18 cellular contexts compared by ENCODE assay signal in the genomic region with DNA sequence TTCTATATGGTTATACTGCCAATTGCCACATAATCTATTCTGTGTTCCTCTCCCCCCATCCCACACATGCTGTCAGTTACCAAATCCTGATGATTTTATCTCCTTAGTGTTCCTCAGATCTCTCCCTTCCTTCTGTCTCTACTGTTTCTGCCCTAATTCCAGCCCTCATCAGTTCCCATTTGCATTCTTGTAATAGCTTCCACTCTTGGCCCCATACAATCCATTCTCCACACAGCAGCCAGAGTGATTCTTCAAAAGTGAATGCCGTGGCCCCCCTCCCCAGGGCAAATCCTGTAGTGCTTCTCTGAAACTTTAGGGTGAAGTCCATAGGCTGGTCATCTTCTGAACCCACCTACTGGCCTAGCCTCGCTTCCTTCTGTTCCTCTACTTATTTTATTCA.
"Had no signal": no experiment of that assay in that cellular context is flagged by ENCODE, and none has a peak within 500 bp of the region (broad histone marks: within the 10 kb centered on the region; RNA-seq: fewer than 3 reads in every experiment).

No MANE protein-coding gene starts in this region.

- H3K9me3 ChIP-seq: gastrocnemius medialis, left lung, pancreas, right lobe of liver, testis had no signal

- DNase-seq: activated gamma-delta T cell treated with Interleukin-2 at 50 U/mL for 16 hours; activated T-cell treated with anti-CD3 and anti-CD28 coated beads, Interleukin-2, amount 50 U/mL, for 1 hour; aorta; dermis blood vessel endothelial cell; effector CD8-positive, alpha-beta T cell; erythroblast; gastrocnemius medialis; head of caudate nucleus; kidney; left lung; nephron progenitor cell; pancreas; right lobe of liver; stimulated activated CD4-positive, alpha-beta T cell treated with anti-CD3 and anti-CD28 coated beads, Interleukin-2, amount 100 ng/mL, for 48 hours; stimulated activated naive CD4-positive, alpha-beta T cell; T1000; testis had no signal

- H3K27me3 ChIP-seq: gastrocnemius medialis, left lung, pancreas, right lobe of liver, testis had no signal

- H3K27ac ChIP-seq: left lung, pancreas, right lobe of liver, testis had no signal

- H3K4me1 ChIP-seq: right lobe of liver had no signal

- ATAC-seq: gastrocnemius medialis, left lung, pancreas, right lobe of liver, WTC11 had no signal

- H3K4me3 ChIP-seq: gastrocnemius medialis, left lung, pancreas, right lobe of liver, testis had no signal

- H3K36me3 ChIP-seq: left lung, right lobe of liver had no signal
